8 cellular contexts compared by ENCODE assay signal in genomic region chr2:75710577-75711253, GRCh38. TPM values are rescaled to one million over a fixed set of nuclear protein-coding genes. Genes with fewer than 3 reads are reported as not detected.
DNase-seq lines count a peak whose midpoint lies in the region; ATAC-seq and TF ChIP-seq lines count a peak whose summit lies in the region.

GCFC2 (minus strand) TSS chr2:75710915; CDS start chr2:75710855, 60 bp downstream.

- H3K27ac ChIP-seq in parathyroid adenoma (peak within 1 kb of the TSS; percentile 75), tibial nerve (peak within 1 kb of the TSS; percentile 85 to 91 (median 89))

- TF ChIP-seq CTCF in GM12864 (IDR thresholded peaks at IDR 0.05; ENCODE audit: low read depth, low read length, missing control alignments) (peak; percentile 36), parathyroid adenoma (IDR thresholded peaks at IDR 0.05) (peak; percentile 36), tibial nerve (IDR thresholded peaks at IDR 0.05) (peak; percentile 35 to 71 (median 48))

- H3K4me1 ChIP-seq in parathyroid adenoma (no peaks in the 10 kb centered on the region), tibial nerve (peaks cover 0 to 34% (median 12%) of the 10 kb centered on the region in 4 donors)

- peak within 1 kb of the TSS; percentile 2 for H3K9ac ChIP-seq in parathyroid adenoma

- peaks cover 25% of the 10 kb centered on the region for H3K36me3 Mint-ChIP-seq in activated naive CD8-positive, alpha-beta T cell treated with anti-CD3 and anti-CD28 coated beads for 36 hours

- H3K4me3 ChIP-seq in GM12864 (ENCODE audit: low read depth, low read length) (peak within 1 kb of the TSS; percentile 69), parathyroid adenoma (ENCODE audit: low read depth, low read length) (peak within 1 kb of the TSS; percentile 81), tibial nerve (peak within 1 kb of the TSS; percentile 78 to 96 (median 84))

- H2AFZ ChIP-seq in parathyroid adenoma, result peak within 1 kb of the TSS; percentile 89

- 1 to 3% methylated on average over 26 to 36 of the region's 66 CpGs for whole genome bisulfite sequencing in tibial nerve, 2 donors

- H3K9me3 ChIP-seq in parathyroid adenoma (ENCODE audit: control insufficient read depth, low read length) (no peaks in the 10 kb centered on the region), tibial nerve (no peaks in the 10 kb centered on the region)

- H3K4me2 ChIP-seq in parathyroid adenoma (ENCODE audit: low read length), result peak within 1 kb of the TSS; percentile 80

- TF ChIP-seq POLR2A in tibial nerve (IDR thresholded peaks at IDR 0.05), result peak in 1 of 2 donors; percentile 63

- H3K27me3 ChIP-seq in parathyroid adenoma (ENCODE audit: control insufficient read depth, insufficient read depth, low read length) (no peaks in the 10 kb centered on the region), tibial nerve (no peaks in the 10 kb centered on the region)

- TF ChIP-seq EP300 in tibial nerve (IDR thresholded peaks at IDR 0.05), result peak in 1 of 2 donors; percentile 71

- H3K9me3 Mint-ChIP-seq in activated naive CD8-positive, alpha-beta T cell treated with anti-CD3 and anti-CD28 coated beads for 36 hours, result no peaks in the 10 kb centered on the region

- H3K36me3 ChIP-seq in parathyroid adenoma (ENCODE audit: control insufficient read depth, insufficient read depth, low read length) (no peaks in the 10 kb centered on the region), tibial nerve (peaks cover 0 to 7% (median 0%) of the 10 kb centered on the region in 3 donors)

- H3K27me3 Mint-ChIP-seq in activated naive CD8-positive, alpha-beta T cell treated with anti-CD3 and anti-CD28 coated beads for 36 hours, result no peaks in the 10 kb centered on the region

- intact Hi-C loops in Right ventricle myocardium inferior (cut with DNase I), result no loop called here

- H3K4me3 Mint-ChIP-seq in activated naive CD8-positive, alpha-beta T cell treated with anti-CD3 and anti-CD28 coated beads for 36 hours, result peak within 1 kb of the TSS; percentile 92

- ATAC-seq in HG02610 (IDR thresholded peaks at IDR 0.05; ENCODE audit: unreplicated experiment) (peak; percentile 96), Right ventricle myocardium inferior (peak; percentile 98)

- H3K4me1 Mint-ChIP-seq in activated naive CD8-positive, alpha-beta T cell treated with anti-CD3 and anti-CD28 coated beads for 36 hours, result peaks cover 28% of the 10 kb centered on the region

- DNase-seq in GM12864 (ENCODE audit: low read depth) (peak; percentile 75), NCI-H1092 (lab: John Stamatoyannopoulos, UW) (peak; percentile 85), SKM-1 treated with dmso at 0.1 percent for 144 hours (lab: John Stamatoyannopoulos, UW; ENCODE audit: unreplicated experiment) (peak; percentile 88), Right ventricle myocardium inferior (ENCODE audit: missing footprints) (peak; percentile 95), tibial nerve (ENCODE audit: low spot score in 2 of 2) (peak; percentile 76 to 78)
- DNase-seq in activated naive CD8-positive, alpha-beta T cell treated with anti-CD3 and anti-CD28 coated beads for 36 hours, result peak; percentile 89

- no peaks in the 10 kb centered on the region for H3K79me2 ChIP-seq in parathyroid adenoma

- peak within 1 kb of the TSS; percentile 97 for H3K27ac Mint-ChIP-seq in activated naive CD8-positive, alpha-beta T cell treated with anti-CD3 and anti-CD28 coated beads for 36 hours

RNA-seq across cellular contexts. Expression of gene GCFC2, which starts in this region (rescaled TPM):
- 10 to 100 TPM; 33.8 to 38.4 TPM for total RNA-seq in activated naive CD8-positive, alpha-beta T cell treated with anti-CD3 and anti-CD28 coated beads for 36 hours
- total RNA-seq in Right ventricle myocardium inferior (10.5 TPM), tibial nerve (10 to 100 TPM; 30.6 to 75.6 (median 45.3) TPM)

Comparison
In these comparisons a context has a peak if more than half of its experiments do, and no peak if none do; other contexts are left out.
1. Peak in every context shown above with its lines: DNase-seq, ATAC-seq, H3K4me3 ChIP-seq and H3K27ac ChIP-seq.